Comparison of ENCODE assay signal across 8 cellular contexts in the genomic region with DNA sequence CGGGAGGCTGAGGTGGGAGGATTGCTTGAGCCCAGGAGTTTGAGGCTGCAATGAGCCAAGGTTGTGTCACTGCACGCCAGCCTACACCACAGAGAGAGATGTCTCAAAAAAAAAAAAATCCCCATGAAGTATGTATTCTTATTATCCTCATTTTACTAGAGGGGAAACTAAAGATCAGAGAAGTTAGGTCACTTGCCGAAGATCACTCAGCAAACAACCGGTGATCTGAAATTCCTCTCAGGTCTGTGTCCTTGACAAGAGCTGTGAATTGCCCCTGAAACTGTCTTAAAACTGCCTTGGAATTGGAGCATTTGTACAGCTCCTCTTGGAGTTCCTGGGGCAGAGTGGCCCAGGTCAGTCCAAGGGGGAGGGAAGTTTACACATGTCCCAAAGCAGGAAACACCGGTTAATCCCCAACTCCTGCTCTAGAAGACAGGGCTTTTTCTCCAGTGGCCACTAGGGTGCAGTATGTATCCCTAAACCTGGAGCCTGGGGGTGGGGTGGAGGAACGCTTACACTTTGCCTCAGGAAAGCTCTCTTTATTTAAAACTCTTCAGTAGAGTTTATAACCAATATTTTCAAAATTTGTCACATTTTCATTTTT. TPM values are rescaled to one million over a fixed set of nuclear protein-coding genes. Genes with fewer than 3 reads are reported as not detected.
DNase-seq lines count a peak whose midpoint lies in the region; ATAC-seq, FAIRE-seq and TF ChIP-seq lines count a peak whose summit lies in the region.

No MANE protein-coding gene starts in this region.

- peak overlapping the region in 1 of 2 donors; percentile 32 for H3K27ac ChIP-seq in kidney (ENCODE audit: low read depth in 2 of 2, low read length in 2 of 2)

- peak overlapping the region in 1 of 2 donors; percentile 56 for H3K9ac ChIP-seq in kidney (ENCODE audit: low read length in 2 of 2)

- H3K27me3 Mint-ChIP-seq in central memory CD8-positive, alpha-beta T cell = no peaks in the 10 kb centered on the region

- DNase-seq in DMS53 treated with DMSO at 0.1 percent for 48 hours (lab: John Stamatoyannopoulos, UW; ENCODE audit: unreplicated experiment) = peak; percentile 83
- DNase-seq in HEK293T (ENCODE audit: extremely low spot score) = peak; percentile 79
- DNase-seq in NCI-H2171 treated with DMSO at 0.1 percent for 48 hours (lab: John Stamatoyannopoulos, UW) = peak; percentile 41
- DNase-seq in activated CD4-positive, CD25-positive, alpha-beta regulatory T cell treated with anti-CD3 and anti-CD28 coated beads, Interleukin-2, amount 50 U/mL, for 16 hours (ENCODE audit: low read depth, low spot score) = peak; percentile 40
- DNase-seq in central memory CD8-positive, alpha-beta T cell (ENCODE audit: low spot score in 2 of 2) = peak in 1 of 2 donors; percentile 44
- DNase-seq in kidney = no peak
- DNase-seq in stimulated activated CD4-positive, alpha-beta T cell treated with anti-CD3 and anti-CD28 coated beads, Interleukin-1b, Interleukin-23, amount 100 ng/mL, for 24 hours (ENCODE audit: low read depth in 4 of 4, low spot score in 1 of 4) = peak; percentile 20 to 59 (median 39)
- no peak for DNase-seq in KG1 (lab: John Stamatoyannopoulos, UW)

- FAIRE-seq in kidney (lab: Jason Lieb, UNC) = peak; percentile 82

- intact Hi-C loops in kidney (cut with DNase I) = no loop called here

- no peaks in the 10 kb centered on the region for H3K9me3 ChIP-seq in kidney (ENCODE audit: control insufficient read depth in 1 of 2, low read length in 2 of 2)

- H3K9me3 Mint-ChIP-seq in central memory CD8-positive, alpha-beta T cell = no peaks in the 10 kb centered on the region

- peak; percentile 84 for TF ChIP-seq CTCF in kidney (IDR thresholded peaks at IDR 0.05; ENCODE audit: borderline replicate concordance, extremely low read depth, insufficient read depth)

- H3K36me3 ChIP-seq in kidney (ENCODE audit: control insufficient read depth in 1 of 2, insufficient read depth in 2 of 2, low read length in 2 of 2) = peaks cover 20 to 23% of the 10 kb centered on the region in 2 donors

- CTCF ChIA-PET in HEK293T (lab: Yijun Ruan, JAX) = interaction anchor here (0.8 to 1.5 kb wide), 8 partner anchors 9 to 92 kb away, joined by 3 to 6 read pairs (median 3); partner anchors contain the start of gene AQP3

- H3K27ac Mint-ChIP-seq in central memory CD8-positive, alpha-beta T cell (ENCODE audit: low read depth) = no peak overlapping the region

- peak; percentile 73 for ATAC-seq in central memory CD8-positive, alpha-beta T cell (replicated peaks; ENCODE audit: extremely low read depth, poor library complexity, severe bottlenecking)

- H3K4me1 ChIP-seq in kidney (ENCODE audit: control insufficient read depth in 1 of 2, insufficient read depth in 1 of 2, low read depth in 1 of 2, low read length in 2 of 2) = peaks cover 0 to 4% of the 10 kb centered on the region in 2 donors

- H3K4me1 Mint-ChIP-seq in central memory CD8-positive, alpha-beta T cell = no peaks in the 10 kb centered on the region

- no peak overlapping the region for H3K4me3 Mint-ChIP-seq in central memory CD8-positive, alpha-beta T cell

- peaks cover 14% of the 10 kb centered on the region for H3K36me3 Mint-ChIP-seq in central memory CD8-positive, alpha-beta T cell (ENCODE audit: insufficient read depth)

- POLR2A ChIA-PET in HEK293T (lab: Yijun Ruan, JAX) = no interaction called here

- H3K4me3 ChIP-seq in kidney (ENCODE audit: low read length in 2 of 2) = peak overlapping the region; percentile 12 to 29

TF ChIP-seq in HEK293T, 16 proteins besides CTCF, POLR2A, EP300 and RAD21:
- TF ChIP-seq, protein P1, sequence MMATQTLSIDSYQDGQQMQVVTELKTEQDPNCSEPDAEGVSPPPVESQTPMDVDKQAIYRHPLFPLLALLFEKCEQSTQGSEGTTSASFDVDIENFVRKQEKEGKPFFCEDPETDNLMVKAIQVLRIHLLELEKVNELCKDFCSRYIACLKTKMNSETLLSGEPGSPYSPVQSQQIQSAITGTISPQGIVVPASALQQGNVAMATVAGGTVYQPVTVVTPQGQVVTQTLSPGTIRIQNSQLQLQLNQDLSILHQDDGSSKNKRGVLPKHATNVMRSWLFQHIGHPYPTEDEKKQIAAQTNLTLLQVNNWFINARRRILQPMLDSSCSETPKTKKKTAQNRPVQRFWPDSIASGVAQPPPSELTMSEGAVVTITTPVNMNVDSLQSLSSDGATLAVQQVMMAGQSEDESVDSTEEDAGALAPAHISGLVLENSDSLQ (IDR thresholded peaks at IDR 0.05) = no peak
- no peak for TF ChIP-seq CTBP1 (IDR thresholded peaks at IDR 0.05; ENCODE audit: borderline replicate concordance)
- TF ChIP-seq LEF1 (IDR thresholded peaks at IDR 0.05; ENCODE audit: borderline replicate concordance) = no peak
- TF ChIP-seq TARDBP (IDR thresholded peaks at IDR 0.05) = no peak
- TF ChIP-seq FOXA1 (IDR thresholded peaks at IDR 0.05) = no peak
- no peak for TF ChIP-seq BHLHE40 (IDR thresholded peaks at IDR 0.05; ENCODE audit: borderline replicate concordance)
- TF ChIP-seq NFRKB (IDR thresholded peaks at IDR 0.05) = no peak
- TF ChIP-seq FOXK2 (IDR thresholded peaks at IDR 0.05) = no peak
- TF ChIP-seq HDGF (IDR thresholded peaks at IDR 0.05; ENCODE audit: borderline replicate concordance) = no peak
- no peak for TF ChIP-seq L3MBTL2 (conservative IDR thresholded peaks at IDR 0.05)
- no peak for TF ChIP-seq SP1 (IDR thresholded peaks at IDR 0.05)
- TF ChIP-seq ELF4 (IDR thresholded peaks at IDR 0.05) = no peak
- no peak for TF ChIP-seq SUZ12 (IDR thresholded peaks at IDR 0.05)
- TF ChIP-seq FOXM1 (IDR thresholded peaks at IDR 0.05; ENCODE audit: borderline replicate concordance) = no peak
- no peak for TF ChIP-seq ZNF384 (IDR thresholded peaks at IDR 0.05)
- no peak for TF ChIP-seq ARNT (IDR thresholded peaks at IDR 0.05)

RNA-seq across cellular contexts. Expression of gene AQP7, which starts 27.6 kb away (rescaled TPM):
- 11.9 TPM for total RNA-seq in kidney
- 45.3 TPM for polyA plus RNA-seq in kidney (ENCODE audit: insufficient read depth, low read depth, low replicate concordance)

Comparison
In these comparisons a context has a peak if more than half of its experiments do, and no peak if none do; other contexts are left out.
1. DNase-seq: peak in DMS53 treated with DMSO at 0.1 percent for 48 hours (single experiment), HEK293T (single experiment), NCI-H2171 treated with DMSO at 0.1 percent for 48 hours (single experiment), activated CD4-positive, CD25-positive, alpha-beta regulatory T cell treated with anti-CD3 and anti-CD28 coated beads, Interleukin-2, amount 50 U/mL, for 16 hours (single experiment) and stimulated activated CD4-positive, alpha-beta T cell treated with anti-CD3 and anti-CD28 coated beads, Interleukin-1b, Interleukin-23, amount 100 ng/mL, for 24 hours (4 of 4); none in kidney (single experiment) and KG1 (single experiment).